14 cellular contexts compared by ENCODE assay signal in genomic region chr4:168527560-168527959, GRCh38. TPM values are rescaled to one million over a fixed set of nuclear protein-coding genes. Genes with fewer than 3 reads are reported as not detected.
DNase-seq lines count a peak whose midpoint lies in the region; ATAC-seq, FAIRE-seq and TF ChIP-seq lines count a peak whose summit lies in the region.
"Had no signal": no experiment of that assay in that cellular context is flagged by ENCODE, and none has a peak within 500 bp of the region (broad histone marks: within the 10 kb centered on the region; RNA-seq: fewer than 3 reads in every experiment).

No MANE protein-coding gene starts in this region.

- H3K4me1 ChIP-seq in ACC112 (ENCODE audit: control insufficient read depth, insufficient read depth, low read length, unreplicated experiment) = peaks cover 20% of the 10 kb centered on the region
- peaks cover 15% of the 10 kb centered on the region for H3K4me1 ChIP-seq in IMR-90 (ENCODE audit: control insufficient read depth, insufficient read depth, low read length)
- peaks cover 16% of the 10 kb centered on the region for H3K4me1 ChIP-seq in astrocyte (ENCODE audit: insufficient read depth, low read length)
- peaks cover 15% of the 10 kb centered on the region for H3K4me1 ChIP-seq in psoas muscle
- no peaks in the 10 kb centered on the region for H3K4me1 ChIP-seq in mucosa of descending colon (ENCODE audit: low read depth)

- H2BK20ac ChIP-seq in IMR-90 (ENCODE audit: low read depth, low read length) = peak overlapping the region; percentile 92

- H3K23ac ChIP-seq in IMR-90 (ENCODE audit: low read depth, low read length) = peak overlapping the region; percentile 79

- H4K20me1 ChIP-seq in IMR-90 (ENCODE audit: insufficient read depth, low read length) (no peaks in the 10 kb centered on the region), astrocyte (ENCODE audit: insufficient read depth, low read length) (no peaks in the 10 kb centered on the region)

- peak overlapping the region; percentile 88 for H3K27ac Mint-ChIP-seq in astrocyte (ENCODE audit: unreplicated experiment)
- no peak overlapping the region for H3K27ac Mint-ChIP-seq in stimulated activated memory B cell treated with anti-CD40 and anti-IgM and Interleukin-4, amounts not matched to agents 10 μg/mL and 1 μg/mL and 100 μg/mL, for 72 hours
- H3K27ac Mint-ChIP-seq in activated naive CD4-positive, alpha-beta T cell treated with anti-CD3 and anti-CD28 coated beads for 36 hours = no peak overlapping the region

- H3K4ac ChIP-seq in IMR-90 (ENCODE audit: low read depth, low read length) = peak overlapping the region; percentile 96

- peak overlapping the region; percentile 39 for H3K56ac ChIP-seq in IMR-90 (ENCODE audit: extremely low read depth, insufficient read depth, low read length)

- TF ChIP-seq CTCF in IMR-90 (conservative IDR thresholded peaks at IDR 0.05; ENCODE audit: low read depth, low read length) (no peak), astrocyte (IDR thresholded peaks at IDR 0.05; ENCODE audit: insufficient read depth, low read depth, low read length) (no peak), psoas muscle (IDR thresholded peaks at IDR 0.05) (no peak), mucosa of descending colon (IDR thresholded peaks at IDR 0.05) (no peak)

- BruUV-seq in IMR-90 (replicated peaks; lab: Mats Ljungman, UMichigan) = no TSS peak

- H2BK5ac ChIP-seq in IMR-90 (ENCODE audit: low read depth, low read length, poor library complexity, severe bottlenecking) = peak overlapping the region; percentile 75

- no peak for DNase-seq in IMR-90
- no peak for DNase-seq in astrocyte (ENCODE audit: low read depth)
- no peak for DNase-seq in psoas muscle
- DNase-seq in activated naive CD4-positive, alpha-beta T cell treated with anti-CD3 and anti-CD28 coated beads for 36 hours = no peak
- DNase-seq in mucosa of descending colon = no peak
- no peak for DNase-seq in DMS 273 (lab: John Stamatoyannopoulos, UW; ENCODE audit: unreplicated experiment)
- DNase-seq: CD4-positive, CD25-positive, alpha-beta regulatory T cell; DND-41; NCI-H1092; Right ventricle myocardium superior had no signal

- POLR2A ChIA-PET in IMR-90 (lab: Charles Lee; ENCODE audit: unreplicated experiment) = no interaction called here

- peak overlapping the region; percentile 73 for H4K91ac ChIP-seq in IMR-90 (ENCODE audit: insufficient read depth, low read depth, low read length)

- H3K27me3 ChIP-seq in ACC112 (ENCODE audit: insufficient read depth, low read length) (no peaks in the 10 kb centered on the region), IMR-90 (ENCODE audit: control insufficient read depth, insufficient read depth, low read length) (no peaks in the 10 kb centered on the region), astrocyte (ENCODE audit: insufficient read depth, low read length) (no peaks in the 10 kb centered on the region), psoas muscle (ENCODE audit: insufficient read depth in 3 of 3, low read length in 2 of 3) (no peaks in the 10 kb centered on the region)

- peak overlapping the region; percentile 15 to 55; a peak in 3 of 4 replicates for H4K8ac ChIP-seq in IMR-90 (ENCODE audit: low read depth in 2 of 2, low read length in 2 of 2)

- no peaks in the 10 kb centered on the region for H3K27me3 Mint-ChIP-seq in astrocyte (ENCODE audit: low read depth, unreplicated experiment)
- peaks cover 33% of the 10 kb centered on the region for H3K27me3 Mint-ChIP-seq in stimulated activated memory B cell treated with anti-CD40 and anti-IgM and Interleukin-4, amounts not matched to agents 10 μg/mL and 1 μg/mL and 100 μg/mL, for 72 hours
- H3K27me3 Mint-ChIP-seq in activated naive CD4-positive, alpha-beta T cell treated with anti-CD3 and anti-CD28 coated beads for 36 hours (ENCODE audit: low read depth) = peaks cover 2% of the 10 kb centered on the region

- H3K27ac ChIP-seq in ACC112 (ENCODE audit: low read depth, low read length) (peak overlapping the region; percentile 51), IMR-90 (ENCODE audit: insufficient read depth, low read length) (peak overlapping the region; percentile 14; the same call in 1 of the 2 replicates), astrocyte (ENCODE audit: low read depth, low read length) (peak overlapping the region; percentile 72), psoas muscle (peak overlapping the region; percentile 12)

- H2AK9ac ChIP-seq in IMR-90 (replicated peaks; ENCODE audit: low read depth, low read length, poor library complexity) = peak overlapping the region; percentile 10

- H3K4me1 Mint-ChIP-seq in astrocyte (ENCODE audit: low read depth, unreplicated experiment) = peaks cover 38% of the 10 kb centered on the region
- H3K4me1 Mint-ChIP-seq in stimulated activated memory B cell treated with anti-CD40 and anti-IgM and Interleukin-4, amounts not matched to agents 10 μg/mL and 1 μg/mL and 100 μg/mL, for 72 hours = no peaks in the 10 kb centered on the region
- no peaks in the 10 kb centered on the region for H3K4me1 Mint-ChIP-seq in activated naive CD4-positive, alpha-beta T cell treated with anti-CD3 and anti-CD28 coated beads for 36 hours (ENCODE audit: low read depth)
- H3K4me1 Mint-ChIP-seq: CD4-positive, CD25-positive, alpha-beta regulatory T cell had no signal

- H3K9me1 ChIP-seq in IMR-90 (ENCODE audit: insufficient read depth, low read length) = peaks cover 13% of the 10 kb centered on the region

- H3K4me3 ChIP-seq in ACC112 (ENCODE audit: low read depth, low read length) (no peak overlapping the region), IMR-90 (ENCODE audit: insufficient read depth, low read depth, low read length) (no peak overlapping the region), astrocyte (ENCODE audit: insufficient read depth, low read depth, low read length) (no peak overlapping the region), psoas muscle (no peak overlapping the region), mucosa of descending colon (no peak overlapping the region)
- H3K4me3 ChIP-seq: K562 had no signal

- dilution Hi-C loops in IMR-90 (cut with HindIII; ENCODE audit: low sequenced_read_pairs, unreplicated experiment) = no loop called here

- H3K4me2 ChIP-seq in IMR-90 (ENCODE audit: low read depth, low read length) = no peak overlapping the region
- peak overlapping the region; percentile 42 for H3K4me2 ChIP-seq in astrocyte (ENCODE audit: low read length)

- peaks cover 2% of the 10 kb centered on the region for H3K9me3 Mint-ChIP-seq in astrocyte (ENCODE audit: unreplicated experiment)
- H3K9me3 Mint-ChIP-seq in stimulated activated memory B cell treated with anti-CD40 and anti-IgM and Interleukin-4, amounts not matched to agents 10 μg/mL and 1 μg/mL and 100 μg/mL, for 72 hours = no peaks in the 10 kb centered on the region
- H3K9me3 Mint-ChIP-seq in activated naive CD4-positive, alpha-beta T cell treated with anti-CD3 and anti-CD28 coated beads for 36 hours = no peaks in the 10 kb centered on the region

- no peaks in the 10 kb centered on the region for H3K79me1 ChIP-seq in IMR-90 (ENCODE audit: low read depth in 1 of 2, low read length in 2 of 2)

- peak overlapping the region; percentile 22 for H3K4me3 Mint-ChIP-seq in astrocyte (ENCODE audit: unreplicated experiment)
- H3K4me3 Mint-ChIP-seq in stimulated activated memory B cell treated with anti-CD40 and anti-IgM and Interleukin-4, amounts not matched to agents 10 μg/mL and 1 μg/mL and 100 μg/mL, for 72 hours = no peak overlapping the region
- H3K4me3 Mint-ChIP-seq in activated naive CD4-positive, alpha-beta T cell treated with anti-CD3 and anti-CD28 coated beads for 36 hours = no peak overlapping the region
- H3K4me3 Mint-ChIP-seq: CD4-positive, CD25-positive, alpha-beta regulatory T cell had no signal

- no peaks in the 10 kb centered on the region for H3K79me2 ChIP-seq in ACC112 (ENCODE audit: control insufficient read depth, insufficient read depth, low read length, unreplicated experiment)
- H3K79me2 ChIP-seq in astrocyte (ENCODE audit: insufficient read depth, low read length) = no peaks in the 10 kb centered on the region

- TF ChIP-seq RAD21 in IMR-90 (IDR thresholded peaks at IDR 0.05; ENCODE audit: low read length) = no peak

- no peak for FAIRE-seq in astrocyte (lab: Jason Lieb, UNC)
- FAIRE-seq: A204.1, K562 had no signal

- in situ Hi-C loops in IMR-90 (cut with MboI; ENCODE audit: low sequenced_read_pairs) = no loop called here

- TF ChIP-seq POLR2A in IMR-90 (IDR thresholded peaks at IDR 0.05; ENCODE audit: low read depth, low read length) = no peak

- peak overlapping the region; percentile 92; the same call in 2 of the 3 replicates for H2BK15ac ChIP-seq in IMR-90 (ENCODE audit: low read depth, low read length)

- no peaks in the 10 kb centered on the region for H3K36me3 ChIP-seq in ACC112 (ENCODE audit: insufficient read depth, low read length)
- no peaks in the 10 kb centered on the region for H3K36me3 ChIP-seq in IMR-90 (ENCODE audit: control insufficient read depth, insufficient read depth, low read length)
- H3K36me3 ChIP-seq in astrocyte (ENCODE audit: insufficient read depth, low read length) = no peaks in the 10 kb centered on the region
- no peaks in the 10 kb centered on the region for H3K36me3 ChIP-seq in psoas muscle (ENCODE audit: insufficient read depth in 1 of 2, low read depth in 1 of 2)
- no peaks in the 10 kb centered on the region for H3K36me3 ChIP-seq in mucosa of descending colon (ENCODE audit: low read depth)

- no peak overlapping the region for H2AFZ ChIP-seq in ACC112 (ENCODE audit: low read length, unreplicated experiment)
- H2AFZ ChIP-seq in IMR-90 (replicated peaks; ENCODE audit: low read length, poor library complexity) = peak overlapping the region; percentile 67
- H2AFZ ChIP-seq in astrocyte (ENCODE audit: low read depth, low read length) = no peak overlapping the region

- H3K9me3 ChIP-seq in IMR-90 (ENCODE audit: control insufficient read depth, insufficient read depth, low read length) (no peaks in the 10 kb centered on the region), astrocyte (ENCODE audit: insufficient read depth, low read depth, low read length) (no peaks in the 10 kb centered on the region), psoas muscle (no peaks in the 10 kb centered on the region), mucosa of descending colon (no peaks in the 10 kb centered on the region)

- peak overlapping the region; percentile 93 for H3K14ac ChIP-seq in IMR-90 (replicated peaks; ENCODE audit: low read depth, low read length)

- peak overlapping the region; percentile 62; the same call in 1 of the 2 replicates for H3K18ac ChIP-seq in IMR-90 (ENCODE audit: low read depth, low read length)

- intact Hi-C loops in IMR-90 (cut with micrococcal nuclease) (no loop called here), psoas muscle (cut with DNase I) (no loop called here), mucosa of descending colon (cut with DNase I, micrococcal nuclease) (no loop called here)
- intact Hi-C loops in activated naive CD4-positive, alpha-beta T cell treated with anti-CD3 and anti-CD28 coated beads for 36 hours (cut with micrococcal nuclease) = no loop called here

- H3K36me3 Mint-ChIP-seq in astrocyte (ENCODE audit: low read depth, unreplicated experiment) = peaks cover 7% of the 10 kb centered on the region
- H3K36me3 Mint-ChIP-seq in stimulated activated memory B cell treated with anti-CD40 and anti-IgM and Interleukin-4, amounts not matched to agents 10 μg/mL and 1 μg/mL and 100 μg/mL, for 72 hours = no peaks in the 10 kb centered on the region
- H3K36me3 Mint-ChIP-seq in activated naive CD4-positive, alpha-beta T cell treated with anti-CD3 and anti-CD28 coated beads for 36 hours (ENCODE audit: low read depth) = no peaks in the 10 kb centered on the region
- H3K36me3 Mint-ChIP-seq: CD4-positive, CD25-positive, alpha-beta regulatory T cell had no signal

- ATAC-seq in IMR-90 (ENCODE audit: low read depth) = no peak
- peak in 1 of 4 donors; percentile 27 for ATAC-seq in psoas muscle
- no peak for ATAC-seq in stimulated activated memory B cell treated with anti-CD40 and anti-IgM and Interleukin-4, amounts not matched to agents 10 μg/mL and 1 μg/mL and 100 μg/mL, for 72 hours
- ATAC-seq in mucosa of descending colon = no peak
- ATAC-seq: K562 had no signal

- peak overlapping the region; percentile 73; the same call in 1 of the 2 replicates for H4K5ac ChIP-seq in IMR-90 (ENCODE audit: low read depth, low read length)

- CTCF ChIA-PET in IMR-90 (lab: Yijun Ruan, JAX) = interaction anchor here (0.7 to 1.5 kb wide), 2 partner anchors 12 to 472 kb away, joined by 3 to 4 read pairs; no protein-coding TSS in a partner anchor
- CTCF ChIA-PET in activated naive CD4-positive, alpha-beta T cell treated with anti-CD3 and anti-CD28 coated beads for 36 hours (lab: Charles Lee) = no interaction called here

- no CpG with 5 or more reads among the region's 1 CpG for WGBS in IMR-90 (ENCODE audit: extremely low coverage in 2 of 2, insufficient read length in 1 of 2), 2 experiments
- 94 to 100% (median 100%) methylated on average over 1 of the region's 1 CpG for WGBS in psoas muscle, 3 donors

- H2AK5ac ChIP-seq in IMR-90 (ENCODE audit: low read depth, low read length) = peak overlapping the region; percentile 92

- peak overlapping the region; percentile 90 for H2BK120ac ChIP-seq in IMR-90 (ENCODE audit: low read depth, low read length)

- H3K9ac ChIP-seq in IMR-90 (ENCODE audit: low read depth, low read length) (no peak overlapping the region), astrocyte (ENCODE audit: low read length) (peak overlapping the region; percentile 17)

RNA-seq across cellular contexts. Expression of gene PALLD, which starts 30.7 kb away (rescaled TPM):
- total RNA-seq in IMR-90 (2012; rRNA removed) (91.9 and 112 TPM in 2 replicates), astrocyte (498 and 551 TPM in 2 replicates), psoas muscle (100 to 1,000 TPM; 168 to 245 (median 201) TPM), mucosa of descending colon (100 to 1,000 TPM; 112 to 663 (median 150) TPM)
- polyA plus RNA-seq in IMR-90 (2012; rRNA removed) (71.0 and 91.0 TPM in 2 replicates), psoas muscle (100 to 1,000 TPM in 1 of 3 donors, 10 to 100 TPM in 2; 19.2 to 108 (median 89.9) TPM)
- polyA plus RNA-seq in IMR-90 (2012; cell fraction: cytosol; rRNA removed) = 44.9 and 48.4 TPM in 2 replicates
- polyA plus RNA-seq in IMR-90 (2012; cell fraction: nucleus; rRNA removed; ENCODE audit: low replicate concordance) = 75.8 and 98.2 TPM in 2 replicates
- total RNA-seq in activated naive CD4-positive, alpha-beta T cell treated with anti-CD3 and anti-CD28 coated beads for 36 hours = 1 to 10 TPM; 7.3 to 7.8 TPM

RNA-seq across cellular contexts. Expression of gene DDX60L, which starts 47.3 kb away (rescaled TPM):
- total RNA-seq in IMR-90 (2012; rRNA removed) (9.5 and 11.9 TPM in 2 replicates), astrocyte (90.9 and 91.8 TPM in 2 replicates), psoas muscle (1 to 10 TPM; 3.9 to 4.9 (median 4.3) TPM), mucosa of descending colon (10 to 100 TPM; 20.3 to 34.9 (median 32.1) TPM)
- polyA plus RNA-seq in IMR-90 (2012; rRNA removed) (4.3 and 6.4 TPM in 2 replicates), psoas muscle (1 to 10 TPM in 2 of 3 donors, under 1 TPM in 1; 0.61 to 2.7 (median 2.3) TPM)
- 1.1 and 2.7 TPM in 2 replicates for polyA plus RNA-seq in IMR-90 (2012; cell fraction: cytosol; rRNA removed)
- polyA plus RNA-seq in IMR-90 (2012; cell fraction: nucleus; rRNA removed; ENCODE audit: low replicate concordance) = 2.2 and 26.7 TPM in 2 replicates
- total RNA-seq in activated naive CD4-positive, alpha-beta T cell treated with anti-CD3 and anti-CD28 coated beads for 36 hours = 1 to 10 TPM; 3.4 to 4.1 TPM

Comparison
In these comparisons a context has a peak if more than half of its experiments do, and no peak if none do; other contexts are left out.
1. H3K27ac ChIP-seq: peak in every context shown above with its lines; median percentile 72 in astrocyte; 51 in ACC112; 14 in IMR-90; 12 in psoas muscle.
2. RNA of gene PALLD, which starts 30.7 kb away (total RNA-seq): 498 to 551 TPM in astrocyte, 168 to 245 TPM in psoas muscle, 112 to 663 TPM in mucosa of descending colon and 91.9 to 112 TPM in IMR-90; 7.3 to 7.8 TPM in activated naive CD4-positive, alpha-beta T cell treated with anti-CD3 and anti-CD28 coated beads for 36 hours; every median in the first group is over 10 times any median in the second.